Comparison of ENCODE assay signal across 1 cellular context in the genomic region with DNA sequence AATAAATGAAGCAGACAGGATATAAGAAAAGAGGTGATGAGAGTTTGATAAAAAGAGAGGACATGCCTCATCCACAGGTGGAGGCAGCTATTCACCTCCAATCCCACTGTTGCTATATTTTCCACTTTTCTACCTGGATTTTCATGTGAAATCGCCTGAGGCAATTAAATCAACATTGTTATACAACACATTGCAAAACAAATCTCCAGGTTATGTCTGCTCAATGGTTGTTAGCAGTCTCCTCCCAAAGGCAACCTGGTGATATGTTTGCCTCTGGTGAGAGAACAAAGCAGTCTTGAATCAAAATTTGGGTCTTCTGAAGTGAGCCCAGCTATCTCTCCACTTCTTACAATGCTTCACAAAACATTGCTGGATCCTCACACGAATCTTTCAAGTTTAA.
TF ChIP-seq lines count a peak whose summit lies in the region.

No MANE protein-coding gene starts in this region.

TF ChIP-seq in GM23338, 12 proteins besides CTCF, POLR2A, EP300 and RAD21 (continued from another document):
- TF ChIP-seq, protein P1, sequence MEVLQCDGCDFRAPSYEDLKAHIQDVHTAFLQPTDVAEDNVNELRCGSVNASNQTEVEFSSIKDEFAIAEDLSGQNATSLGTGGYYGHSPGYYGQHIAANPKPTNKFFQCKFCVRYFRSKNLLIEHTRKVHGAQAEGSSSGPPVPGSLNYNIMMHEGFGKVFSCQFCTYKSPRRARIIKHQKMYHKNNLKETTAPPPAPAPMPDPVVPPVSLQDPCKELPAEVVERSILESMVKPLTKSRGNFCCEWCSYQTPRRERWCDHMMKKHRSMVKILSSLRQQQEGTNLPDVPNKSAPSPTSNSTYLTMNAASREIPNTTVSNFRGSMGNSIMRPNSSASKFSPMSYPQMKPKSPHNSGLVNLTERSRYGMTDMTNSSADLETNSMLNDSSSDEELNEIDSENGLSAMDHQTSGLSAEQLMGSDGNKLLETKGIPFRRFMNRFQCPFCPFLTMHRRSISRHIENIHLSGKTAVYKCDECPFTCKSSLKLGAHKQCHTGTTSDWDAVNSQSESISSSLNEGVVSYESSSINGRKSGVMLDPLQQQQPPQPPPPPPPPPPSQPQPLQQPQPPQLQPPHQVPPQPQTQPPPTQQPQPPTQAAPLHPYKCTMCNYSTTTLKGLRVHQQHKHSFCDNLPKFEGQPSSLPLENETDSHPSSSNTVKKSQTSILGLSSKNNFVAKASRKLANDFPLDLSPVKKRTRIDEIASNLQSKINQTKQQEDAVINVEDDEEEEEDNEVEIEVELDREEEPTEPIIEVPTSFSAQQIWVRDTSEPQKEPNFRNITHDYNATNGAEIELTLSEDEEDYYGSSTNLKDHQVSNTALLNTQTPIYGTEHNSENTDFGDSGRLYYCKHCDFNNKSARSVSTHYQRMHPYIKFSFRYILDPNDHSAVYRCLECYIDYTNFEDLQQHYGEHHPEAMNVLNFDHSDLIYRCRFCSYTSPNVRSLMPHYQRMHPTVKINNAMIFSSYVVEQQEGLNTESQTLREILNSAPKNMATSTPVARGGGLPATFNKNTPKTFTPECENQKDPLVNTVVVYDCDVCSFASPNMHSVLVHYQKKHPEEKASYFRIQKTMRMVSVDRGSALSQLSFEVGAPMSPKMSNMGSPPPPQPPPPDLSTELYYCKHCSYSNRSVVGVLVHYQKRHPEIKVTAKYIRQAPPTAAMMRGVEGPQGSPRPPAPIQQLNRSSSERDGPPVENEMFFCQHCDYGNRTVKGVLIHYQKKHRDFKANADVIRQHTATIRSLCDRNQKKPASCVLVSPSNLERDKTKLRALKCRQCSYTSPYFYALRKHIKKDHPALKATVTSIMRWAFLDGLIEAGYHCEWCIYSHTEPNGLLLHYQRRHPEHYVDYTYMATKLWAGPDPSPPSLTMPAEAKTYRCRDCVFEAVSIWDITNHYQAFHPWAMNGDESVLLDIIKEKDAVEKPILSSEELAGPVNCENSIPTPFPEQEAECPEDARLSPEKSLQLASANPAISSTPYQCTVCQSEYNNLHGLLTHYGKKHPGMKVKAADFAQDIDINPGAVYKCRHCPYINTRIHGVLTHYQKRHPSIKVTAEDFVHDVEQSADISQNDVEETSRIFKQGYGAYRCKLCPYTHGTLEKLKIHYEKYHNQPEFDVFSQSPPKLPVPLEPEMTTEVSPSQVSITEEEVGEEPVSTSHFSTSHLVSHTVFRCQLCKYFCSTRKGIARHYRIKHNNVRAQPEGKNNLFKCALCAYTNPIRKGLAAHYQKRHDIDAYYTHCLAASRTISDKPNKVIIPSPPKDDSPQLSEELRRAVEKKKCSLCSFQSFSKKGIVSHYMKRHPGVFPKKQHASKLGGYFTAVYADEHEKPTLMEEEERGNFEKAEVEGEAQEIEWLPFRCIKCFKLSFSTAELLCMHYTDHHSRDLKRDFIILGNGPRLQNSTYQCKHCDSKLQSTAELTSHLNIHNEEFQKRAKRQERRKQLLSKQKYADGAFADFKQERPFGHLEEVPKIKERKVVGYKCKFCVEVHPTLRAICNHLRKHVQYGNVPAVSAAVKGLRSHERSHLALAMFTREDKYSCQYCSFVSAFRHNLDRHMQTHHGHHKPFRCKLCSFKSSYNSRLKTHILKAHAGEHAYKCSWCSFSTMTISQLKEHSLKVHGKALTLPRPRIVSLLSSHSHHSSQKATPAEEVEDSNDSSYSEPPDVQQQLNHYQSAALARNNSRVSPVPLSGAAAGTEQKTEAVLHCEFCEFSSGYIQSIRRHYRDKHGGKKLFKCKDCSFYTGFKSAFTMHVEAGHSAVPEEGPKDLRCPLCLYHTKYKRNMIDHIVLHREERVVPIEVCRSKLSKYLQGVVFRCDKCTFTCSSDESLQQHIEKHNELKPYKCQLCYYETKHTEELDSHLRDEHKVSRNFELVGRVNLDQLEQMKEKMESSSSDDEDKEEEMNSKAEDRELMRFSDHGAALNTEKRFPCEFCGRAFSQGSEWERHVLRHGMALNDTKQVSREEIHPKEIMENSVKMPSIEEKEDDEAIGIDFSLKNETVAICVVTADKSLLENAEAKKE (CRISPR knock-in tag; IDR thresholded peaks at IDR 0.05) = no peak
